ENCODE assay signal across 27 cellular contexts in genomic region chr21:23789864-23790263, GRCh38.
"Had no signal": no experiment of that assay in that cellular context is flagged by ENCODE, and none has a peak within 500 bp of the region (broad histone marks: within the 10 kb centered on the region; RNA-seq: fewer than 3 reads in every experiment).

No MANE protein-coding gene starts in this region.

- FAIRE-seq: urothelium cell line had no signal

- H3K9me3 ChIP-seq: suprapubic skin, testis, thoracic aorta, thyroid gland, tibial artery, tibial nerve, upper lobe of left lung, upper lobe of right lung, uterus, vagina had no signal

- DNase-seq: stimulated activated CD4-positive, alpha-beta T cell treated with anti-CD3 and anti-CD28 coated beads, Interleukin-2, amount 100 ng/mL, for 48 hours; stimulated activated CD4-positive, alpha-beta T cell treated with anti-CD3 and anti-CD28 coated beads, Interleukin-4, amount 100 ng/mL, for 1 hour; stimulated activated CD4-positive, alpha-beta T cell treated with anti-CD3 and anti-CD28 coated beads, Interleukin-4, amount 100 ng/mL, for 24 hours; stimulated activated CD4-positive, alpha-beta T cell treated with anti-CD3 and anti-CD28 coated beads, Interleukin-4, amount 100 ng/mL, for 4 hours; stimulated activated CD8-positive, alpha-beta memory T cell treated with anti-CD3 and anti-CD28 coated beads, Interleukin-4, amount 100 ng/mL, for 48 hours; stimulated activated naive B cell treated with anti-CD40 and anti-IgM and Interleukin-4, amounts not matched to agents 10 μg/mL and 1 μg/mL and 100 μg/mL, for 72 hours; stimulated activated naive CD4-positive, alpha-beta T cell; stimulated activated naive CD4-positive, alpha-beta T cell treated with Interleukin-2 at 50 U/mL for 16 hours; stimulated activated naive CD8-positive, alpha-beta T cell treated with anti-CD3 and anti-CD28 coated beads, Interleukin-15, amount 100 ng/mL, for 72 hours; stimulated activated naive CD8-positive, alpha-beta T cell treated with anti-CD3 and anti-CD28 coated beads, Interleukin-15, Interleukin-2, amounts not matched to agents 100 U/mL and 50 U/mL, for 24 hours; stomach; substantia nigra; testis; thyroid gland; tibial artery; transverse colon; trophoblast cell; upper lobe of left lung; upper lobe of right lung; uterus had no signal

- H3K4me3 ChIP-seq: stomach, suprapubic skin, testis, thoracic aorta, thyroid gland, tibial artery, tibial nerve, transverse colon, upper lobe of left lung, upper lobe of right lung, uterus, vagina had no signal

- H3K36me3 ChIP-seq: stomach, suprapubic skin, thoracic aorta, thyroid gland, tibial artery, tibial nerve, transverse colon, upper lobe of left lung, upper lobe of right lung, uterus, vagina had no signal

- H3K4me1 ChIP-seq: stomach, suprapubic skin, testis, thyroid gland, tibial artery, tibial nerve, transverse colon, upper lobe of left lung, upper lobe of right lung, uterus, vagina had no signal

- H3K27ac ChIP-seq: stomach, suprapubic skin, testis, thoracic aorta, thyroid gland, tibial artery, tibial nerve, transverse colon, upper lobe of left lung, upper lobe of right lung, uterus, vagina had no signal

- ATAC-seq: stimulated activated effector memory CD8-positive, alpha-beta T cell treated with anti-CD3 and anti-CD28 coated beads, Interleukin-12 subunit alpha, Interleukin-12 subunit beta, amount 100 ng/mL, for 72 hours; stimulated activated memory B cell treated with anti-CD40 and anti-IgM and Interleukin-4, amounts not matched to agents 10 μg/mL and 1 μg/mL and 100 μg/mL, for 72 hours; stimulated activated naive B cell treated with anti-CD40 and anti-IgM and Interleukin-4, amounts not matched to agents 10 μg/mL and 1 μg/mL and 100 μg/mL, for 72 hours; stimulated activated naive CD8-positive, alpha-beta T cell treated with anti-CD3 and anti-CD28 coated beads, Interleukin-15, amount 100 ng/mL, for 72 hours; stimulated activated naive CD8-positive, alpha-beta T cell treated with anti-CD3 and anti-CD28 coated beads, Interleukin-15, Interleukin-2, amounts not matched to agents 100 U/mL and 50 U/mL, for 24 hours; upper lobe of right lung had no signal

- H3K27me3 ChIP-seq: stomach, suprapubic skin, testis, thyroid gland, tibial artery, tibial nerve, transverse colon, upper lobe of left lung, upper lobe of right lung, uterus, vagina had no signal
